In genomic region chr3:40971191-40972168, GRCh38 we compare ENCODE assay signal across 8 cellular contexts.
DNase-seq lines count a peak whose midpoint lies in the region; ATAC-seq, FAIRE-seq and TF ChIP-seq lines count a peak whose summit lies in the region.

No MANE protein-coding gene starts in this region.

- peaks cover 77% of the 10 kb centered on the region for H3K4me1 Mint-ChIP-seq in stimulated activated memory B cell treated with anti-CD40 and anti-IgM and Interleukin-4, amounts not matched to agents 10 μg/mL and 1 μg/mL and 100 μg/mL, for 72 hours

- peaks cover 3% of the 10 kb centered on the region for H3K9me3 Mint-ChIP-seq in stimulated activated memory B cell treated with anti-CD40 and anti-IgM and Interleukin-4, amounts not matched to agents 10 μg/mL and 1 μg/mL and 100 μg/mL, for 72 hours

- no peaks in the 10 kb centered on the region for H3K27me3 Mint-ChIP-seq in stimulated activated memory B cell treated with anti-CD40 and anti-IgM and Interleukin-4, amounts not matched to agents 10 μg/mL and 1 μg/mL and 100 μg/mL, for 72 hours

- H3K27ac ChIP-seq in BLaER1 (peak overlapping the region; percentile 33; the same call in 1 of the 2 replicates), kidney (ENCODE audit: low read depth in 2 of 2, low read length in 2 of 2) (peak overlapping the region; percentile 71 to 77)

- peak overlapping the region; percentile 60 for H3K4me3 Mint-ChIP-seq in stimulated activated memory B cell treated with anti-CD40 and anti-IgM and Interleukin-4, amounts not matched to agents 10 μg/mL and 1 μg/mL and 100 μg/mL, for 72 hours

- no peaks in the 10 kb centered on the region for H3K36me3 ChIP-seq in BLaER1
- H3K36me3 ChIP-seq in kidney (ENCODE audit: control insufficient read depth in 1 of 2, insufficient read depth in 2 of 2, low read length in 2 of 2), result no peaks in the 10 kb centered on the region

- H3K4me1 ChIP-seq in BLaER1 (peaks cover 36% of the 10 kb centered on the region), kidney (ENCODE audit: control insufficient read depth in 1 of 2, insufficient read depth in 1 of 2, low read depth in 1 of 2, low read length in 2 of 2) (peaks cover 6 to 7% of the 10 kb centered on the region in 2 donors)

- peak overlapping the region; percentile 92 for H3K27ac Mint-ChIP-seq in stimulated activated memory B cell treated with anti-CD40 and anti-IgM and Interleukin-4, amounts not matched to agents 10 μg/mL and 1 μg/mL and 100 μg/mL, for 72 hours

- ATAC-seq in GM18868 (IDR thresholded peaks at IDR 0.05; ENCODE audit: unreplicated experiment), result peak; percentile 91
- peak; percentile 96 for ATAC-seq in HG03064 (IDR thresholded peaks at IDR 0.05; ENCODE audit: low read depth, unreplicated experiment)
- peak; percentile 96 for ATAC-seq in stimulated activated memory B cell treated with anti-CD40 and anti-IgM and Interleukin-4, amounts not matched to agents 10 μg/mL and 1 μg/mL and 100 μg/mL, for 72 hours

- no peaks in the 10 kb centered on the region for H3K27me3 ChIP-seq in BLaER1

- peaks cover 5% of the 10 kb centered on the region for H3K36me3 Mint-ChIP-seq in stimulated activated memory B cell treated with anti-CD40 and anti-IgM and Interleukin-4, amounts not matched to agents 10 μg/mL and 1 μg/mL and 100 μg/mL, for 72 hours

- peak; percentile 85 for FAIRE-seq in kidney (lab: Jason Lieb, UNC)

- intact Hi-C loops in kidney (cut with DNase I), result no loop called here

- peak overlapping the region; percentile 32; the same call in 1 of the 2 replicates for H3K4me3 ChIP-seq in BLaER1
- H3K4me3 ChIP-seq in astrocyte of the cerebellum (ENCODE audit: low read depth, low read length), result no peak overlapping the region
- no peak overlapping the region for H3K4me3 ChIP-seq in kidney (ENCODE audit: low read length in 2 of 2)

- in situ Hi-C loops in astrocyte of the cerebellum (cut with HindIII; ENCODE audit: low sequenced_read_pairs), result no loop called here

- H3K4me2 ChIP-seq in BLaER1, result peak overlapping the region; percentile 74

- no peaks in the 10 kb centered on the region for H4K20me1 ChIP-seq in BLaER1

- TF ChIP-seq CTCF in astrocyte of the cerebellum (IDR thresholded peaks at IDR 0.05; ENCODE audit: low read depth, low read length, missing control alignments) (no peak), kidney (IDR thresholded peaks at IDR 0.05; ENCODE audit: borderline replicate concordance, extremely low read depth, insufficient read depth) (peak; percentile 1)

- no peaks in the 10 kb centered on the region for H3K9me3 ChIP-seq in BLaER1
- no peaks in the 10 kb centered on the region for H3K9me3 ChIP-seq in kidney (ENCODE audit: control insufficient read depth in 1 of 2, low read length in 2 of 2)

- DNase-seq in NCI-H510A (lab: John Stamatoyannopoulos, UW) (peak; percentile 30), astrocyte of the cerebellum (ENCODE audit: low read depth) (peak; percentile 88), kidney (peak; percentile 82)
- no peak for DNase-seq in effector CD8-positive, alpha-beta T cell (lab: John Stamatoyannopoulos, UW)

- H3K9ac ChIP-seq in BLaER1 (no peak overlapping the region), kidney (ENCODE audit: low read length in 2 of 2) (no peak overlapping the region)
